Comparison of ENCODE assay signal across 37 cellular contexts in genomic region chr4:181595711-181596110, GRCh38.
DNase-seq lines count a peak whose midpoint lies in the region; ATAC-seq, FAIRE-seq and TF ChIP-seq lines count a peak whose summit lies in the region.
"Had no signal": no experiment of that assay in that cellular context is flagged by ENCODE, and none has a peak within 500 bp of the region (broad histone marks: within the 10 kb centered on the region; RNA-seq: fewer than 3 reads in every experiment).

No MANE protein-coding gene starts in this region.

- H3K56ac ChIP-seq in H1 (replicated peaks; ENCODE audit: insufficient read length, low read depth, low read length) = no peak overlapping the region

- H4K8ac ChIP-seq in H1 (ENCODE audit: extremely low read depth, insufficient read depth, low read length) = no peak overlapping the region

- ATAC-seq in GM19455 (IDR thresholded peaks at IDR 0.05; ENCODE audit: unreplicated experiment) = no peak
- ATAC-seq in activated naive CD4-positive, alpha-beta T cell treated with anti-CD3 and anti-CD28 coated beads, Interleukin-2, amount 50 U/mL, for 72 hours = no peak
- ATAC-seq: A549; CD8-positive, alpha-beta T cell had no signal

- H3K23me2 ChIP-seq in H1 (ENCODE audit: low read depth, low read length) = no peaks in the 10 kb centered on the region

- H4K20me1 ChIP-seq in astrocyte (ENCODE audit: insufficient read depth, low read length) (no peaks in the 10 kb centered on the region), H1 (replicated peaks in 1 of 2; ENCODE audit: control insufficient read depth in 1 of 2, insufficient read depth in 2 of 2, low read length in 2 of 2) (no peaks in the 10 kb centered on the region)
- H4K20me1 ChIP-seq: BLaER1; BLaER1 treated with 17β-estradiol and CSF1 and Interleukin-3, amounts not matched to agents 10 nM and 100 nM had no signal

- H3K23ac ChIP-seq in H1 (ENCODE audit: insufficient read length) = no peak overlapping the region

- DNase-seq in astrocyte (ENCODE audit: low read depth) (no peak), H1 (ENCODE audit: low read depth in 1 of 2, low spot score in 2 of 2) (no peak), left kidney (ENCODE audit: low read depth, low spot score) (peak; percentile 91), nephron progenitor cell (peak; percentile 15), iPS-NIHi7 (ENCODE audit: extremely low spot score) (no peak), NCI-H1092 treated with DMSO at 0.1 percent for 48 hours (lab: John Stamatoyannopoulos, UW) (no peak)
- no peak for DNase-seq in activated naive CD4-positive, alpha-beta T cell treated with anti-CD3 and anti-CD28 coated beads, Interleukin-2, amount 50 U/mL, for 72 hours (ENCODE audit: low spot score in 2 of 2)
- DNase-seq: 8988T; ACHN; AML-193; BE2C; C1 segment of cervical spinal cord; Caco-2; Calu3; CD4-positive, alpha-beta memory T cell; CD4-positive, alpha-beta T cell; CD4-positive, CD25-positive, alpha-beta regulatory T cell; CD8-positive, alpha-beta memory T cell; CD8-positive, alpha-beta T cell; COR-L47; DMS 273 treated with DMSO at 0.1 percent for 48 hours; DMS153; DMS53; DMS79; DMS79 treated with DMSO at 0.1 percent for 48 hours; DND-41; EL had no signal

- no peaks in the 10 kb centered on the region for H3K79me2 ChIP-seq in astrocyte (ENCODE audit: insufficient read depth, low read length)
- H3K79me2 ChIP-seq in H1 (ENCODE audit: control insufficient read depth in 1 of 2, insufficient read depth in 2 of 2, low read length in 2 of 2) = no peaks in the 10 kb centered on the region

- H3K79me1 ChIP-seq in H1 (ENCODE audit: low read depth, low read length) = no peaks in the 10 kb centered on the region

- H3K4me3 Mint-ChIP-seq in astrocyte (ENCODE audit: unreplicated experiment) (no peak overlapping the region), nephron progenitor cell (peak overlapping the region; percentile 19)
- H3K4me3 Mint-ChIP-seq: B cell; CD14-positive monocyte; CD4-positive, alpha-beta memory T cell; CD4-positive, alpha-beta T cell; CD8-positive, alpha-beta memory T cell; CD8-positive, alpha-beta T cell had no signal

- H3K36me3 Mint-ChIP-seq in astrocyte (ENCODE audit: low read depth, unreplicated experiment) = no peaks in the 10 kb centered on the region
- H3K36me3 Mint-ChIP-seq in nephron progenitor cell (ENCODE audit: low read depth) = no peaks in the 10 kb centered on the region
- H3K36me3 Mint-ChIP-seq in activated naive CD4-positive, alpha-beta T cell treated with anti-CD3 and anti-CD28 coated beads, Interleukin-2, amount 50 U/mL, for 72 hours = no peaks in the 10 kb centered on the region
- H3K36me3 Mint-ChIP-seq: CD14-positive monocyte; CD4-positive, alpha-beta memory T cell; CD4-positive, CD25-positive, alpha-beta regulatory T cell; CD8-positive, alpha-beta memory T cell; CD8-positive, alpha-beta T cell had no signal

- H3K27me3 Mint-ChIP-seq in astrocyte (ENCODE audit: low read depth, unreplicated experiment) (no peaks in the 10 kb centered on the region), nephron progenitor cell (ENCODE audit: low read depth, poor library complexity) (peaks cover 4% of the 10 kb centered on the region)
- H3K27me3 Mint-ChIP-seq: B cell; CD4-positive, alpha-beta memory T cell; CD4-positive, alpha-beta T cell; CD4-positive, CD25-positive, alpha-beta regulatory T cell; CD8-positive, alpha-beta memory T cell had no signal

- H3K27ac ChIP-seq in astrocyte (ENCODE audit: low read depth, low read length) = no peak overlapping the region
- H3K27ac ChIP-seq in H1 (ENCODE audit: low read depth, low read length) = no peak overlapping the region
- H3K27ac ChIP-seq: 22Rv1; A549; BLaER1; BLaER1 treated with 17β-estradiol and CSF1 and Interleukin-3, amounts not matched to agents 10 nM and 100 nM; C4-2B had no signal

- H4K5ac ChIP-seq in H1 (ENCODE audit: insufficient read length, low read depth, low read length) = no peak overlapping the region

- H3K4me1 ChIP-seq in astrocyte (ENCODE audit: insufficient read depth, low read length) (no peaks in the 10 kb centered on the region), H1 (replicated peaks in 1 of 4; ENCODE audit: control insufficient read depth in 3 of 4, insufficient read depth in 4 of 4, low read length in 3 of 4) (no peaks in the 10 kb centered on the region)
- H3K4me1 ChIP-seq: A549, BE2C, Caco-2 had no signal

- H3K9me3 ChIP-seq in astrocyte (ENCODE audit: insufficient read depth, low read depth, low read length) = no peaks in the 10 kb centered on the region
- H3K9me3 ChIP-seq in H1 (ENCODE audit: insufficient read depth in 2 of 2, low read depth in 1 of 2, low read length in 1 of 2) = no peaks in the 10 kb centered on the region
- H3K9me3 ChIP-seq: A549, BE2C, BLaER1, Caco-2 had no signal

- TF ChIP-seq RAD21 in H1 (IDR thresholded peaks at IDR 0.05 in 1 of 2, conservative IDR thresholded peaks at IDR 0.05 in 1 of 2; ENCODE audit: low read depth in 2 of 2, low read length in 2 of 2) = no peak

- H2AK5ac ChIP-seq in H1 (ENCODE audit: low read depth, low read length) = no peak overlapping the region

- FAIRE-seq in astrocyte (lab: Jason Lieb, UNC) (peak; percentile 29), H1 (lab: Jason Lieb, UNC) (no peak)
- FAIRE-seq: A204.1, A549, D721Med had no signal

- H3K14ac ChIP-seq in H1 (ENCODE audit: insufficient read length) = peak overlapping the region; percentile 72

- POLR2A ChIA-PET in H1 (lab: Charles Lee; ENCODE audit: partially characterized antibody) = no interaction called here

- no peak for TF ChIP-seq POLR2A in H1 (IDR thresholded peaks at IDR 0.05; ENCODE audit: control extremely low read depth in 1 of 2, low read depth in 2 of 2, low read length in 2 of 2)

- TF ChIP-seq EP300 in H1 (IDR thresholded peaks at IDR 0.05; ENCODE audit: borderline replicate concordance in 1 of 2, low read depth in 2 of 2, low read length in 2 of 2) = no peak

- H2BK20ac ChIP-seq in H1 (ENCODE audit: low read length) = no peak overlapping the region

- H3K27ac Mint-ChIP-seq in astrocyte (ENCODE audit: unreplicated experiment) (no peak overlapping the region), nephron progenitor cell (peak overlapping the region; percentile 17)
- no peak overlapping the region for H3K27ac Mint-ChIP-seq in activated naive CD4-positive, alpha-beta T cell treated with anti-CD3 and anti-CD28 coated beads, Interleukin-2, amount 50 U/mL, for 72 hours
- H3K27ac Mint-ChIP-seq: B cell; CD14-positive monocyte; CD4-positive, alpha-beta memory T cell; CD4-positive, alpha-beta T cell; CD4-positive, CD25-positive, alpha-beta regulatory T cell; CD8-positive, alpha-beta memory T cell; CD8-positive, alpha-beta T cell had no signal

- H3K27me3 ChIP-seq in astrocyte (ENCODE audit: insufficient read depth, low read length) (no peaks in the 10 kb centered on the region), H1 (replicated peaks in 1 of 4; ENCODE audit: control insufficient read depth in 3 of 4, extremely low read depth in 1 of 4, insufficient read depth in 3 of 4, low read length in 3 of 4) (no peaks in the 10 kb centered on the region)
- H3K27me3 ChIP-seq: BE2C; BLaER1; BLaER1 treated with 17β-estradiol and CSF1 and Interleukin-3, amounts not matched to agents 10 nM and 100 nM had no signal

- H3K9me3 Mint-ChIP-seq in astrocyte (ENCODE audit: unreplicated experiment) = no peaks in the 10 kb centered on the region
- H3K9me3 Mint-ChIP-seq in nephron progenitor cell = peaks cover 5% of the 10 kb centered on the region
- H3K9me3 Mint-ChIP-seq in activated naive CD4-positive, alpha-beta T cell treated with anti-CD3 and anti-CD28 coated beads, Interleukin-2, amount 50 U/mL, for 72 hours = peaks cover 10 to 11% of the 10 kb centered on the region in 2 donors

- H3K4me2 ChIP-seq in astrocyte (ENCODE audit: low read length) (no peak overlapping the region), H1 (ENCODE audit: insufficient read depth in 1 of 2, low read depth in 2 of 2, low read length in 2 of 2) (no peak overlapping the region)
- H3K4me2 ChIP-seq: A549; BLaER1; BLaER1 treated with 17β-estradiol and CSF1 and Interleukin-3, amounts not matched to agents 10 nM and 100 nM had no signal

- TF ChIP-seq CTCF in astrocyte (IDR thresholded peaks at IDR 0.05; ENCODE audit: insufficient read depth, low read depth, low read length) (no peak), H1 (IDR thresholded peaks at IDR 0.05; ENCODE audit: control extremely low read depth in 1 of 3, insufficient read depth in 1 of 3, low read depth in 1 of 3, low read length in 3 of 3) (no peak), nephron progenitor cell (IDR thresholded peaks at IDR 0.05) (no peak)

- no peaks in the 10 kb centered on the region for H3K36me3 ChIP-seq in astrocyte (ENCODE audit: insufficient read depth, low read length)
- H3K36me3 ChIP-seq in H1 (ENCODE audit: control insufficient read depth in 2 of 4, insufficient read depth in 4 of 4, low read length in 3 of 4) = no peaks in the 10 kb centered on the region
- H3K36me3 ChIP-seq: BE2C; BLaER1; BLaER1 treated with 17β-estradiol and CSF1 and Interleukin-3, amounts not matched to agents 10 nM and 100 nM had no signal

- H3K18ac ChIP-seq in H1 (ENCODE audit: extremely low read depth, low read length) = no peak overlapping the region

- H3K4me3 ChIP-seq in astrocyte (ENCODE audit: insufficient read depth, low read depth, low read length) = no peak overlapping the region
- H3K4me3 ChIP-seq in H1 (ENCODE audit: extremely low read depth in 1 of 4, insufficient read depth in 2 of 4, low read depth in 3 of 4, low read length in 4 of 4) = no peak overlapping the region
- H3K4me3 ChIP-seq: A549; BLaER1; BLaER1 treated with 17β-estradiol and CSF1 and Interleukin-3, amounts not matched to agents 10 nM and 100 nM had no signal

- 90% methylated on average over 5 of the region's 5 CpGs; no CpG with 5 or more reads in 1 of the 2 experiments for WGBS in H1 (ENCODE audit: extremely low coverage in 1 of 2, insufficient coverage in 1 of 2, insufficient read length in 1 of 2, insufficient replicate concordance in 2 of 2, low coverage in 1 of 2, low lambda C conversion rate in 2 of 2, missing lambda C conversion rate in 1 of 2), 2 experiments

- CTCF ChIA-PET in H1 (lab: Charles Lee; ENCODE audit: partially characterized antibody) = no interaction called here

- no peak overlapping the region for H3K4ac ChIP-seq in H1 (replicated peaks; ENCODE audit: insufficient read length, low read depth, low read length)

- H2BK5ac ChIP-seq in H1 (ENCODE audit: low read depth, low read length) = no peak overlapping the region

- H2BK12ac ChIP-seq in H1 (ENCODE audit: low read depth, low read length) = no peak overlapping the region

- no peak overlapping the region for H4K91ac ChIP-seq in H1 (replicated peaks; ENCODE audit: insufficient read length, low read length)

- no peak overlapping the region for H3K9ac ChIP-seq in astrocyte (ENCODE audit: low read length)
- H3K9ac ChIP-seq in H1 (replicated peaks in 1 of 4; ENCODE audit: extremely low read depth in 1 of 4, low read depth in 3 of 4, low read length in 3 of 4) = no peak overlapping the region
- H3K9ac ChIP-seq: BLaER1; BLaER1 treated with 17β-estradiol and CSF1 and Interleukin-3, amounts not matched to agents 10 nM and 100 nM had no signal

- H2BK15ac ChIP-seq in H1 (ENCODE audit: low read length) = no peak overlapping the region

- no peak overlapping the region for H2BK120ac ChIP-seq in H1 (replicated peaks; ENCODE audit: low read depth, low read length)

- H2AFZ ChIP-seq in astrocyte (ENCODE audit: low read depth, low read length) (no peak overlapping the region), H1 (ENCODE audit: low read length) (no peak overlapping the region)

- H3K4me1 Mint-ChIP-seq in astrocyte (ENCODE audit: low read depth, unreplicated experiment) (peaks cover 14% of the 10 kb centered on the region), nephron progenitor cell (peaks cover 24% of the 10 kb centered on the region)
- H3K4me1 Mint-ChIP-seq: B cell; CD14-positive monocyte; CD4-positive, alpha-beta memory T cell; CD4-positive, CD25-positive, alpha-beta regulatory T cell; CD8-positive, alpha-beta memory T cell had no signal

Comparison
In these comparisons a context has a peak if more than half of its experiments do, and no peak if none do; other contexts are left out.
1. DNase-seq: peak in left kidney (single experiment) and nephron progenitor cell (single experiment); none in astrocyte (single experiment), H1 (0 of 2), activated naive CD4-positive, alpha-beta T cell treated with anti-CD3 and anti-CD28 coated beads, Interleukin-2, amount 50 U/mL, for 72 hours (0 of 2), iPS-NIHi7 (single experiment) and NCI-H1092 treated with DMSO at 0.1 percent for 48 hours (single experiment).